In genomic region chr3:71304261-71304646, GRCh38 we compare ENCODE assay signal across 10 cellular contexts.
DNase-seq lines count a peak whose midpoint lies in the region; ATAC-seq and TF ChIP-seq lines count a peak whose summit lies in the region.
"Had no signal": no experiment of that assay in that cellular context is flagged by ENCODE, and none has a peak within 500 bp of the region (broad histone marks: within the 10 kb centered on the region; RNA-seq: fewer than 3 reads in every experiment).

No MANE protein-coding gene starts in this region.

- H3K9me3 ChIP-seq in stomach = no peaks in the 10 kb centered on the region

- H3K27me3 ChIP-seq in stomach = no peaks in the 10 kb centered on the region

- peak overlapping the region; percentile 0 to 81 (median 70) for H3K27ac ChIP-seq in stomach

- no peaks in the 10 kb centered on the region for H3K9me3 Mint-ChIP-seq in activated naive CD4-positive, alpha-beta T cell treated with anti-CD3 and anti-CD28 coated beads for 36 hours
- no peaks in the 10 kb centered on the region for H3K9me3 Mint-ChIP-seq in activated T-helper 2 cell treated with anti-CD3 and anti-CD28 coated beads, Interferon-gamma antibody, Interleukin-2, Interleukin-4, amounts not matched to agents 10 μg/mL and 5 μg/mL and 100 μg/mL, durations not matched to agents 14 hours and 24 hours and 36 hours

- H3K27me3 Mint-ChIP-seq in activated naive CD4-positive, alpha-beta T cell treated with anti-CD3 and anti-CD28 coated beads for 36 hours (ENCODE audit: low read depth) = no peaks in the 10 kb centered on the region
- H3K27me3 Mint-ChIP-seq in activated T-helper 2 cell treated with anti-CD3 and anti-CD28 coated beads, Interferon-gamma antibody, Interleukin-2, Interleukin-4, amounts not matched to agents 10 μg/mL and 5 μg/mL and 100 μg/mL, durations not matched to agents 14 hours and 24 hours and 36 hours (ENCODE audit: low read depth) = no peaks in the 10 kb centered on the region

- no peak for TF ChIP-seq POLR2A in stomach (IDR thresholded peaks at IDR 0.05)

- 33 to 44% (median 38%) methylated on average over 3 of the region's 3 CpGs for WGBS in stomach, 5 donors

- no peak for TF ChIP-seq EP300 in stomach (IDR thresholded peaks at IDR 0.05)

- H3K36me3 ChIP-seq in stomach = no peaks in the 10 kb centered on the region

- H3K4me3 ChIP-seq in stomach = peak overlapping the region in 2 of 4 donors; percentile 9 to 36

- DNase-seq in activated naive CD4-positive, alpha-beta T cell treated with anti-CD3 and anti-CD28 coated beads for 36 hours = no peak
- no peak for DNase-seq in activated naive CD4-positive, alpha-beta T cell (lab: John Stamatoyannopoulos, UW)
- no peak for DNase-seq in activated T-helper 2 cell treated with anti-CD3 and anti-CD28 coated beads, Interferon-gamma antibody, Interleukin-2, Interleukin-4, amounts not matched to agents 10 μg/mL and 5 μg/mL and 100 μg/mL, durations not matched to agents 14 hours and 24 hours and 36 hours (ENCODE audit: low spot score)
- no peak for DNase-seq in left colon
- no peak for DNase-seq in stomach
- no peak for DNase-seq in KBM-7
- no peak for DNase-seq in COLO668 (lab: John Stamatoyannopoulos, UW; ENCODE audit: unreplicated experiment)
- DNase-seq in GM03348 (ENCODE audit: low spot score) = no peak
- DNase-seq: NCI-H524 treated with DMSO at 0.1 percent for 48 hours, T-helper 9 cell had no signal

- intact Hi-C loops in activated naive CD4-positive, alpha-beta T cell treated with anti-CD3 and anti-CD28 coated beads for 36 hours (cut with micrococcal nuclease) = loop anchor here (1.0 to 5.0 kb wide), 5 partner anchors 142 to 754 kb away; no protein-coding TSS in a partner anchor
- intact Hi-C loops in activated T-helper 2 cell treated with anti-CD3 and anti-CD28 coated beads, Interferon-gamma antibody, Interleukin-2, Interleukin-4, amounts not matched to agents 10 μg/mL and 5 μg/mL and 100 μg/mL, durations not matched to agents 14 hours and 24 hours and 36 hours (cut with micrococcal nuclease) = loop anchor here (1.0 to 10.0 kb wide), 7 partner anchors 151 to 753 kb away; no protein-coding TSS in a partner anchor
- intact Hi-C loops in left colon (cut with DNase I, micrococcal nuclease) (loop anchor here in 1 of 2 donors (10.0 kb wide), 2 partner anchors 229 to 281 kb away; partner anchors contain the start of gene FOXP1), stomach (cut with DNase I; ENCODE audit: low total_unique reads) (no loop called here)

- no peaks in the 10 kb centered on the region for H3K36me3 Mint-ChIP-seq in activated naive CD4-positive, alpha-beta T cell treated with anti-CD3 and anti-CD28 coated beads for 36 hours (ENCODE audit: low read depth)
- H3K36me3 Mint-ChIP-seq in activated T-helper 2 cell treated with anti-CD3 and anti-CD28 coated beads, Interferon-gamma antibody, Interleukin-2, Interleukin-4, amounts not matched to agents 10 μg/mL and 5 μg/mL and 100 μg/mL, durations not matched to agents 14 hours and 24 hours and 36 hours (ENCODE audit: low read depth) = peaks cover 12% of the 10 kb centered on the region

- H3K4me1 Mint-ChIP-seq in activated naive CD4-positive, alpha-beta T cell treated with anti-CD3 and anti-CD28 coated beads for 36 hours (ENCODE audit: low read depth) = peaks cover 61% of the 10 kb centered on the region
- H3K4me1 Mint-ChIP-seq in activated T-helper 2 cell treated with anti-CD3 and anti-CD28 coated beads, Interferon-gamma antibody, Interleukin-2, Interleukin-4, amounts not matched to agents 10 μg/mL and 5 μg/mL and 100 μg/mL, durations not matched to agents 14 hours and 24 hours and 36 hours (ENCODE audit: low read depth) = peaks cover 81% of the 10 kb centered on the region

- no peak for TF ChIP-seq CTCF in stomach (IDR thresholded peaks at IDR 0.05)

- CTCF ChIA-PET in activated naive CD4-positive, alpha-beta T cell treated with anti-CD3 and anti-CD28 coated beads for 36 hours (lab: Charles Lee) = interaction anchor here (0.6 to 1.2 kb wide), 6 partner anchors 55 to 282 kb away, joined by 3 to 7 read pairs (median 3); no protein-coding TSS in a partner anchor

- H3K4me1 ChIP-seq in stomach = peaks cover 6 to 63% (median 30%) of the 10 kb centered on the region in 4 donors

- H3K27ac Mint-ChIP-seq in activated naive CD4-positive, alpha-beta T cell treated with anti-CD3 and anti-CD28 coated beads for 36 hours = peak overlapping the region; percentile 94
- H3K27ac Mint-ChIP-seq in activated T-helper 2 cell treated with anti-CD3 and anti-CD28 coated beads, Interferon-gamma antibody, Interleukin-2, Interleukin-4, amounts not matched to agents 10 μg/mL and 5 μg/mL and 100 μg/mL, durations not matched to agents 14 hours and 24 hours and 36 hours = peak overlapping the region; percentile 87

- in situ Hi-C loops in KBM-7 (cut with MboI; ENCODE audit: low pct_unique_long_range_greater_than_20kb, low sequenced_read_pairs) = no loop called here

- peak; percentile 47 for ATAC-seq in left colon

- peak overlapping the region; percentile 90 for H3K4me3 Mint-ChIP-seq in activated naive CD4-positive, alpha-beta T cell treated with anti-CD3 and anti-CD28 coated beads for 36 hours
- H3K4me3 Mint-ChIP-seq in activated T-helper 2 cell treated with anti-CD3 and anti-CD28 coated beads, Interferon-gamma antibody, Interleukin-2, Interleukin-4, amounts not matched to agents 10 μg/mL and 5 μg/mL and 100 μg/mL, durations not matched to agents 14 hours and 24 hours and 36 hours (ENCODE audit: low read depth) = peak overlapping the region; percentile 89
